In the genomic region with DNA sequence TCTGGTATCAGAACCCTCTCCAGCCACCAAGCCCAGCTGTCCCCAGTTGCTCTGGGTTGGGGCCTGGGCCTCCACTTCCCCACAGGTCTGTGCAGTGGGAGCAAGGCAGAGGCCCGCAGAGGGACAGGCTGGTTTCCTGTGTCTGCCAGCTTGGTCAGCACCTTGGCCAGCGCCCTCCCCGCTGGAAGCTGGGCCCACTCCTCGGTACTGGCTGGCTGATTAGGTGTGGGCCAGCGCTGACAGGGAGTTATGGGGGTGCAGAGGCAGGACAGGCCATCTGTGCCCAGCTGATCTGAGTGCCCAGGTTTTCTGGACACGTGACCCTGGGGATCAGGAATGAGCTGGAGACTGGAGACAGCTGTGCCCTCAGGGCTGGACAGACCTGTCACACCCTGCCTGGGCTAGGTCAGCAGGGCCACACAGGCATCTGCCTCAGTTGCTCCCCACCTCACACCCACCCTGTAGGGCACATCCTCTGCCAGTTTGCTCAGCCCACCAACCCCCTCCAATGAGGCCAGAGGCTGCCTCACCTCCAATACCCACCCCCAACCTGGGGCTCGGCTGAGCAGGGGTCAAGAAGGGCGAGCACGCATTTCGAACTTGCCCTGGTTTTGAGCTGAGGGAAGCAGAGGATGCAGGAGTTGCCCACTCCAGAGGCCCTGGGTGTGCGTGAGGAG, we compare ENCODE assay signal across 1 cellular context.
TF ChIP-seq lines count a peak whose summit lies in the region.

No MANE protein-coding gene starts in this region.

TF ChIP-seq in WTC11, 78 proteins besides CTCF, POLR2A, EP300 and RAD21 (continued from another document and continues in another):
- TF ChIP-seq PRDM15 (CRISPR knock-in tag; IDR thresholded peaks at IDR 0.05) (0 out of 2 replicates have a peak, but pooled peaks have one; percentile 30), GTF2I (CRISPR knock-in tag; conservative IDR thresholded peaks at IDR 0.05) (no peak), SOX15 (CRISPR knock-in tag; IDR thresholded peaks at IDR 0.05) (no peak), FOXK1 (CRISPR knock-in tag; IDR thresholded peaks at IDR 0.05) (peak; percentile 83), KAT7 (CRISPR knock-in tag; IDR thresholded peaks at IDR 0.05; ENCODE audit: borderline replicate concordance) (no peak), TP53 (CRISPR knock-in tag; IDR thresholded peaks at IDR 0.05) (peak; percentile 70; the same call in 1 of the 2 replicates), ZNF219 (CRISPR knock-in tag; IDR thresholded peaks at IDR 0.05; ENCODE audit: borderline replicate concordance) (peak; percentile 92), ZBTB43 (CRISPR knock-in tag; IDR thresholded peaks at IDR 0.05) (peak; percentile 77; the same call in 1 of the 2 replicates), ESRRA (CRISPR knock-in tag; IDR thresholded peaks at IDR 0.05; ENCODE audit: borderline replicate concordance) (peak; percentile 75; the same call in 1 of the 2 replicates), NFE2L1 (CRISPR knock-in tag; IDR thresholded peaks at IDR 0.05) (peak; percentile 83), FOXP1 (CRISPR knock-in tag; IDR thresholded peaks at IDR 0.05; ENCODE audit: borderline replicate concordance) (peak; percentile 52; the same call in 1 of the 2 replicates), ZNF671 (CRISPR knock-in tag; IDR thresholded peaks at IDR 0.05) (no peak), MLX (CRISPR knock-in tag; IDR thresholded peaks at IDR 0.05) (no peak), ZNF232 (CRISPR knock-in tag; IDR thresholded peaks at IDR 0.05) (0 out of 2 replicates have a peak, but pooled peaks have one; percentile 46), SMAD3 (CRISPR knock-in tag; IDR thresholded peaks at IDR 0.05; ENCODE audit: borderline replicate concordance) (peak; percentile 74; the same call in 1 of the 2 replicates), RELA (CRISPR knock-in tag; IDR thresholded peaks at IDR 0.05; ENCODE audit: borderline replicate concordance) (peak; percentile 73; the same call in 1 of the 2 replicates), ATF3 (CRISPR knock-in tag; conservative IDR thresholded peaks at IDR 0.05) (no peak), ZNF138 (CRISPR knock-in tag; conservative IDR thresholded peaks at IDR 0.05) (no peak), TEAD4 (CRISPR knock-in tag; IDR thresholded peaks at IDR 0.05) (peak; percentile 85; the same call in 1 of the 2 replicates), TEAD1 (CRISPR knock-in tag; IDR thresholded peaks at IDR 0.05) (peak; percentile 76; the same call in 1 of the 2 replicates), ZNF317 (CRISPR knock-in tag; IDR thresholded peaks at IDR 0.05; ENCODE audit: borderline replicate concordance, low read depth) (no peak), ZNF121 (CRISPR knock-in tag; IDR thresholded peaks at IDR 0.05) (peak; percentile 64; the same call in 1 of the 2 replicates), JUN (CRISPR knock-in tag; IDR thresholded peaks at IDR 0.05) (peak; percentile 84), CBFB (CRISPR knock-in tag; IDR thresholded peaks at IDR 0.05; ENCODE audit: low read depth) (0 out of 2 replicates have a peak, but pooled peaks have one; percentile 35), ELF4 (CRISPR knock-in tag; IDR thresholded peaks at IDR 0.05; ENCODE audit: low read depth) (no peak), ZBTB21 (CRISPR knock-in tag; IDR thresholded peaks at IDR 0.05; ENCODE audit: borderline replicate concordance) (no peak), ERG (CRISPR knock-in tag; IDR thresholded peaks at IDR 0.05) (no peak), CREM (CRISPR knock-in tag; IDR thresholded peaks at IDR 0.05) (peak; percentile 38; the same call in 1 of the 2 replicates), SMAD4 (CRISPR knock-in tag; IDR thresholded peaks at IDR 0.05) (peak; percentile 80; the same call in 1 of the 2 replicates), EMX1 (CRISPR knock-in tag; IDR thresholded peaks at IDR 0.05) (no peak), GABPB1 (CRISPR knock-in tag; IDR thresholded peaks at IDR 0.05) (peak; percentile 60)
- TF ChIP-seq, protein P1, sequence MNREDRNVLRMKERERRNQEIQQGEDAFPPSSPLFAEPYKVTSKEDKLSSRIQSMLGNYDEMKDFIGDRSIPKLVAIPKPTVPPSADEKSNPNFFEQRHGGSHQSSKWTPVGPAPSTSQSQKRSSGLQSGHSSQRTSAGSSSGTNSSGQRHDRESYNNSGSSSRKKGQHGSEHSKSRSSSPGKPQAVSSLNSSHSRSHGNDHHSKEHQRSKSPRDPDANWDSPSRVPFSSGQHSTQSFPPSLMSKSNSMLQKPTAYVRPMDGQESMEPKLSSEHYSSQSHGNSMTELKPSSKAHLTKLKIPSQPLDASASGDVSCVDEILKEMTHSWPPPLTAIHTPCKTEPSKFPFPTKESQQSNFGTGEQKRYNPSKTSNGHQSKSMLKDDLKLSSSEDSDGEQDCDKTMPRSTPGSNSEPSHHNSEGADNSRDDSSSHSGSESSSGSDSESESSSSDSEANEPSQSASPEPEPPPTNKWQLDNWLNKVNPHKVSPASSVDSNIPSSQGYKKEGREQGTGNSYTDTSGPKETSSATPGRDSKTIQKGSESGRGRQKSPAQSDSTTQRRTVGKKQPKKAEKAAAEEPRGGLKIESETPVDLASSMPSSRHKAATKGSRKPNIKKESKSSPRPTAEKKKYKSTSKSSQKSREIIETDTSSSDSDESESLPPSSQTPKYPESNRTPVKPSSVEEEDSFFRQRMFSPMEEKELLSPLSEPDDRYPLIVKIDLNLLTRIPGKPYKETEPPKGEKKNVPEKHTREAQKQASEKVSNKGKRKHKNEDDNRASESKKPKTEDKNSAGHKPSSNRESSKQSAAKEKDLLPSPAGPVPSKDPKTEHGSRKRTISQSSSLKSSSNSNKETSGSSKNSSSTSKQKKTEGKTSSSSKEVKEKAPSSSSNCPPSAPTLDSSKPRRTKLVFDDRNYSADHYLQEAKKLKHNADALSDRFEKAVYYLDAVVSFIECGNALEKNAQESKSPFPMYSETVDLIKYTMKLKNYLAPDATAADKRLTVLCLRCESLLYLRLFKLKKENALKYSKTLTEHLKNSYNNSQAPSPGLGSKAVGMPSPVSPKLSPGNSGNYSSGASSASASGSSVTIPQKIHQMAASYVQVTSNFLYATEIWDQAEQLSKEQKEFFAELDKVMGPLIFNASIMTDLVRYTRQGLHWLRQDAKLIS (CRISPR knock-in tag; IDR thresholded peaks at IDR 0.05; ENCODE audit: borderline replicate concordance), result no peak
- TF ChIP-seq, protein P2, sequence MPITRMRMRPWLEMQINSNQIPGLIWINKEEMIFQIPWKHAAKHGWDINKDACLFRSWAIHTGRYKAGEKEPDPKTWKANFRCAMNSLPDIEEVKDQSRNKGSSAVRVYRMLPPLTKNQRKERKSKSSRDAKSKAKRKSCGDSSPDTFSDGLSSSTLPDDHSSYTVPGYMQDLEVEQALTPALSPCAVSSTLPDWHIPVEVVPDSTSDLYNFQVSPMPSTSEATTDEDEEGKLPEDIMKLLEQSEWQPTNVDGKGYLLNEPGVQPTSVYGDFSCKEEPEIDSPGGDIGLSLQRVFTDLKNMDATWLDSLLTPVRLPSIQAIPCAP (CRISPR knock-in tag; IDR thresholded peaks at IDR 0.05), result peak; percentile 75; the same call in 1 of the 2 replicates
- TF ChIP-seq, protein P3, sequence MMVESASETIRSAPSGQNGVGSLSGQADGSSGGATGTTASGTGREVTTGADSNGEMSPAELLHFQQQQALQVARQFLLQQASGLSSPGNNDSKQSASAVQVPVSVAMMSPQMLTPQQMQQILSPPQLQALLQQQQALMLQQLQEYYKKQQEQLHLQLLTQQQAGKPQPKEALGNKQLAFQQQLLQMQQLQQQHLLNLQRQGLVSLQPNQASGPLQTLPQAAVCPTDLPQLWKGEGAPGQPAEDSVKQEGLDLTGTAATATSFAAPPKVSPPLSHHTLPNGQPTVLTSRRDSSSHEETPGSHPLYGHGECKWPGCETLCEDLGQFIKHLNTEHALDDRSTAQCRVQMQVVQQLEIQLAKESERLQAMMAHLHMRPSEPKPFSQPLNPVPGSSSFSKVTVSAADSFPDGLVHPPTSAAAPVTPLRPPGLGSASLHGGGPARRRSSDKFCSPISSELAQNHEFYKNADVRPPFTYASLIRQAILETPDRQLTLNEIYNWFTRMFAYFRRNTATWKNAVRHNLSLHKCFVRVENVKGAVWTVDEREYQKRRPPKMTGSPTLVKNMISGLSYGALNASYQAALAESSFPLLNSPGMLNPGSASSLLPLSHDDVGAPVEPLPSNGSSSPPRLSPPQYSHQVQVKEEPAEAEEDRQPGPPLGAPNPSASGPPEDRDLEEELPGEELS (CRISPR knock-in tag; IDR thresholded peaks at IDR 0.05), result peak; percentile 94
- TF ChIP-seq, protein P4, sequence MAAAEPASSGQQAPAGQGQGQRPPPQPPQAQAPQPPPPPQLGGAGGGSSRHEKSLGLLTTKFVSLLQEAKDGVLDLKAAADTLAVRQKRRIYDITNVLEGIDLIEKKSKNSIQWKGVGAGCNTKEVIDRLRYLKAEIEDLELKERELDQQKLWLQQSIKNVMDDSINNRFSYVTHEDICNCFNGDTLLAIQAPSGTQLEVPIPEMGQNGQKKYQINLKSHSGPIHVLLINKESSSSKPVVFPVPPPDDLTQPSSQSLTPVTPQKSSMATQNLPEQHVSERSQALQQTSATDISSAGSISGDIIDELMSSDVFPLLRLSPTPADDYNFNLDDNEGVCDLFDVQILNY (CRISPR knock-in tag; IDR thresholded peaks at IDR 0.05), result peak; percentile 45; the same call in 1 of the 2 replicates
- TF ChIP-seq, protein P5, sequence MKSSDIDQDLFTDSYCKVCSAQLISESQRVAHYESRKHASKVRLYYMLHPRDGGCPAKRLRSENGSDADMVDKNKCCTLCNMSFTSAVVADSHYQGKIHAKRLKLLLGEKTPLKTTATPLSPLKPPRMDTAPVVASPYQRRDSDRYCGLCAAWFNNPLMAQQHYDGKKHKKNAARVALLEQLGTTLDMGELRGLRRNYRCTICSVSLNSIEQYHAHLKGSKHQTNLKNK (CRISPR knock-in tag; IDR thresholded peaks at IDR 0.05), result no peak
- TF ChIP-seq, protein P6, sequence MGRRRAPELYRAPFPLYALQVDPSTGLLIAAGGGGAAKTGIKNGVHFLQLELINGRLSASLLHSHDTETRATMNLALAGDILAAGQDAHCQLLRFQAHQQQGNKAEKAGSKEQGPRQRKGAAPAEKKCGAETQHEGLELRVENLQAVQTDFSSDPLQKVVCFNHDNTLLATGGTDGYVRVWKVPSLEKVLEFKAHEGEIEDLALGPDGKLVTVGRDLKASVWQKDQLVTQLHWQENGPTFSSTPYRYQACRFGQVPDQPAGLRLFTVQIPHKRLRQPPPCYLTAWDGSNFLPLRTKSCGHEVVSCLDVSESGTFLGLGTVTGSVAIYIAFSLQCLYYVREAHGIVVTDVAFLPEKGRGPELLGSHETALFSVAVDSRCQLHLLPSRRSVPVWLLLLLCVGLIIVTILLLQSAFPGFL (CRISPR knock-in tag; IDR thresholded peaks at IDR 0.05; ENCODE audit: borderline replicate concordance), result peak; percentile 81; the same call in 1 of the 2 replicates
